Comparison of ENCODE assay signal across 2 cellular contexts in genomic region chr2:96890252-96890651, GRCh38.
TF ChIP-seq lines count a peak whose summit lies in the region.

No MANE protein-coding gene starts in this region.

TF ChIP-seq in HepG2, 621 proteins besides CTCF, POLR2A, EP300 and RAD21:
- TF ChIP-seq ZNF143 (CRISPR knock-in tag; IDR thresholded peaks at IDR 0.05) (no peak), NR2F1 (CRISPR knock-in tag; IDR thresholded peaks at IDR 0.05) (peak; percentile 24 to 42; a peak in 1 of 4 replicates), HOXA7 (CRISPR knock-in tag; IDR thresholded peaks at IDR 0.05) (no peak), NR2F6 (IDR thresholded peaks at IDR 0.05) (peak; percentile 32), NR2F6 (CRISPR knock-in tag; IDR thresholded peaks at IDR 0.05) (no peak)

TF ChIP-seq in liver, 16 proteins besides CTCF, POLR2A, EP300 and RAD21:
- TF ChIP-seq NR2F2 (IDR thresholded peaks at IDR 0.05): peak; percentile 34
- TF ChIP-seq REST (IDR thresholded peaks at IDR 0.05): no peak
